In the genomic region with DNA sequence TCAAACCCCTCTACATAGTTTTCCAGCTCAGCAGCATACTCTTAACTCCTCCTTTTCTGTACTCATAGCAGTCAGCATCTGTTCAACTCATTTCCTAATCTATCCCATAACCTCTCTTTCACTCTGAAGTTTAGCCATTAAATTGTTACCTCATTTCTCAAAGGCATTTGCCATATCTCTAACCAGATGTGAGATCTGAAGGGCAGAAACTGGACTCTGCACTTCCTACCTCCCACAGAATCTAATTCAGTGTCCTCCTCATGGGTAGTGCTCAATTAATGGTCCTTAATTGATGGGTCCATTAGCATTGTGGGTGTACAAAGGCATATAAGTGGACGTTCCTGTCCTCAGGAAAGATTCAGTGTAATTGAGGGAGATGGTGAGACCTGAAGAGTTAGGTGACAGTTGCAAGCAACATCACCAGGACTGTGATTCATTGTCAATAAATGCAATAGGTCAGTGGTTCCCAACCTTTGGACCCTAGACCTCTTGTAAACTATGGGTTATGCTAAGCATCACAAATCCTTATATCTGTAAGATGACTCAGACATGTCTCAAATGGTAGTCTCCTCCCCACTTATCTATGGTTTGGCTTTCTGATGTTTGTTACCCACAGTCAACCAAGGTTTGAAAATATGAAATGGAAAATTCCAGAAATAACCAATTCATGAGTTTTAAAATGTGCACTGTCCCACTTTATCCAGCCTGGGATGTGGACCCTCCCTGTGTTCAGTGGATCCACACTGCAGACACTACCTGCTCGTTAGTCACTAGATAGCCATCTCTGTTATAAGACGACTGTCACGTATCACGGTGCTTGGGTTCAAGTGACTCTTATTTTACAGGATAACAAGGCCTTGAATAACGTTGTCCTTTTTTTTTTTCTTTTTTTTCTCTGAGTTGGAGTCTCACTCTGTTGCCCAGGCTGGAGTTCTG, we compare ENCODE assay signal across 17 cellular contexts. TPM values are rescaled to one million over a fixed set of nuclear protein-coding genes. Genes with fewer than 3 reads are reported as not detected.
DNase-seq lines count a peak whose midpoint lies in the region; ATAC-seq, FAIRE-seq and TF ChIP-seq lines count a peak whose summit lies in the region.
"Had no signal": no experiment of that assay in that cellular context is flagged by ENCODE, and none has a peak within 500 bp of the region (broad histone marks: within the 10 kb centered on the region; RNA-seq: fewer than 3 reads in every experiment).

No MANE protein-coding gene starts in this region.

- WGBS in A549 (ENCODE audit: missing lambda C conversion rate), result 2% methylated on average over 6 of the region's 6 CpGs
- WGBS in hepatocyte (ENCODE audit: low lambda C conversion rate, missing lambda C conversion rate), result 47% methylated on average over 6 of the region's 6 CpGs

- TF ChIP-seq CTCF in A549 (IDR thresholded peaks at IDR 0.05) (no peak), HFF-Myc (IDR thresholded peaks at IDR 0.05; ENCODE audit: low read depth, low read length, missing control alignments) (no peak), hepatocyte (IDR thresholded peaks at IDR 0.05; ENCODE audit: poor library complexity) (no peak)

- peak; percentile 78 to 85; a peak in 4 of 5 replicates for TF ChIP-seq EP300 in A549 (IDR thresholded peaks at IDR 0.05)

- H3K36me3 ChIP-seq in hepatocyte (replicated peaks; ENCODE audit: insufficient read depth, low read depth), result no peaks in the 10 kb centered on the region
- H3K36me3 ChIP-seq: ovary, upper lobe of right lung had no signal

- H3K27me3 ChIP-seq in hepatocyte, result no peaks in the 10 kb centered on the region
- H3K27me3 ChIP-seq: ovary had no signal

- peak in 1 of 2 experiments; percentile 23; a peak in 3 of 5 replicates for TF ChIP-seq RAD21 in A549 (conservative IDR thresholded peaks at IDR 0.05 in 1 of 2, IDR thresholded peaks at IDR 0.05 in 1 of 2)

- DNase-seq in A549 (ENCODE audit: low read depth in 1 of 2, low spot score in 1 of 2) (peak; percentile 88 to 94), HFF-Myc (ENCODE audit: extremely low read depth, low read depth) (peak; percentile 89), SW 1271 (lab: John Stamatoyannopoulos, UW) (peak; percentile 75 to 94), hepatocyte (ENCODE audit: low spot score) (peak; percentile 79), UCSD-AML1 (lab: John Stamatoyannopoulos, UW; ENCODE audit: unreplicated experiment) (no peak), OCI-M1 (lab: John Stamatoyannopoulos, UW) (no peak), islet precursor cell (no peak)
- DNase-seq: activated naive CD4-positive, alpha-beta T cell treated with anti-CD3 and anti-CD28 coated beads, Interleukin-2, amount 50 U/mL, for 16 hours; central memory CD4-positive, alpha-beta T cell; DMS 273 treated with DMSO at 0.1 percent for 48 hours; NCI-H146; NCI-H774; ovary; upper lobe of right lung had no signal

- FAIRE-seq in A549 (lab: Jason Lieb, UNC), result peak; percentile 99
- FAIRE-seq: A204.1 had no signal

- H3K9me2 ChIP-seq in hepatocyte (replicated peaks; ENCODE audit: insufficient read depth), result no peaks in the 10 kb centered on the region

- H3K4me3 ChIP-seq in A549 (no peak overlapping the region; the same call in 2 of the 3 replicates), HFF-Myc (replicated peaks; ENCODE audit: low read depth, low read length) (no peak overlapping the region), hepatocyte (no peak overlapping the region)
- H3K4me3 ChIP-seq: ovary, upper lobe of right lung had no signal

- no peaks in the 10 kb centered on the region for H3K79me2 ChIP-seq in hepatocyte

- H3K9me3 ChIP-seq in A549 (no peaks in the 10 kb centered on the region), hepatocyte (ENCODE audit: low read depth) (no peaks in the 10 kb centered on the region)
- H3K9me3 ChIP-seq: ovary, upper lobe of right lung had no signal

- peak; percentile 83 to 85 for ATAC-seq in A549
- no peak for ATAC-seq in HG03442 (IDR thresholded peaks at IDR 0.05; ENCODE audit: unreplicated experiment)
- ATAC-seq: upper lobe of right lung had no signal

- H3K27ac ChIP-seq in A549 (peak overlapping the region; percentile 83 to 93), hepatocyte (peak overlapping the region; percentile 73)
- H3K27ac ChIP-seq: epithelial cell of prostate, ovary, upper lobe of right lung had no signal

- H4K20me1 ChIP-seq in hepatocyte (ENCODE audit: insufficient read depth, poor library complexity, severe bottlenecking), result no peaks in the 10 kb centered on the region

- POLR2A ChIA-PET in A549 (lab: Yijun Ruan, JAX), result interaction anchor here (0.6 to 1.1 kb wide), 3 partner anchors 13 to 24 kb away, joined by 3 read pairs; no protein-coding TSS in a partner anchor

- H2AFZ ChIP-seq in hepatocyte, result no peak overlapping the region

- CTCF ChIA-PET in A549 (lab: Yijun Ruan, JAX), result interaction anchor here (1.0 to 15.4 kb wide), 9 partner anchors 8 to 86 kb away, joined by 3 to 274 read pairs (median 5); partner anchors contain the start of gene UACA

- H3K4me1 ChIP-seq in A549, result peaks cover 90% of the 10 kb centered on the region
- H3K4me1 ChIP-seq in hepatocyte (ENCODE audit: insufficient read depth), result peaks cover 19% of the 10 kb centered on the region
- H3K4me1 ChIP-seq: upper lobe of right lung had no signal

- no peak for TF ChIP-seq POLR2A in A549 (IDR thresholded peaks at IDR 0.05; ENCODE audit: low read length)

- peak overlapping the region; percentile 79 for H3K4me2 ChIP-seq in A549
- H3K4me2 ChIP-seq in hepatocyte, result peak overlapping the region; percentile 41

TF ChIP-seq in A549, 52 proteins besides CTCF, POLR2A, EP300 and RAD21 (continues in another document):
- TF ChIP-seq HOXA7 (CRISPR knock-in tag; IDR thresholded peaks at IDR 0.05), result no peak
- TF ChIP-seq RARB (CRISPR knock-in tag; IDR thresholded peaks at IDR 0.05), result 0 out of 2 replicates have a peak, but pooled peaks have one; percentile 28
- TF ChIP-seq RCOR1 (IDR thresholded peaks at IDR 0.05; ENCODE audit: low read depth, low read length), result no peak
- TF ChIP-seq, protein P1, sequence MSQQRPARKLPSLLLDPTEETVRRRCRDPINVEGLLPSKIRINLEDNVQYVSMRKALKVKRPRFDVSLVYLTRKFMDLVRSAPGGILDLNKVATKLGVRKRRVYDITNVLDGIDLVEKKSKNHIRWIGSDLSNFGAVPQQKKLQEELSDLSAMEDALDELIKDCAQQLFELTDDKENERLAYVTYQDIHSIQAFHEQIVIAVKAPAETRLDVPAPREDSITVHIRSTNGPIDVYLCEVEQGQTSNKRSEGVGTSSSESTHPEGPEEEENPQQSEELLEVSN (IDR thresholded peaks at IDR 0.05; ENCODE audit: borderline replicate concordance, low read depth), result peak; percentile 29; the same call in 1 of the 2 replicates
- TF ChIP-seq CEBPB (IDR thresholded peaks at IDR 0.05), result peak; percentile 17 to 89; a peak in 3 of 4 replicates
- peak; percentile 59 for TF ChIP-seq MAFK (IDR thresholded peaks at IDR 0.05; ENCODE audit: partially characterized antibody)
- TF ChIP-seq HOXB5 (CRISPR knock-in tag; IDR thresholded peaks at IDR 0.05), result 0 out of 2 replicates have a peak, but pooled peaks have one; percentile 19
- TF ChIP-seq, protein P2, sequence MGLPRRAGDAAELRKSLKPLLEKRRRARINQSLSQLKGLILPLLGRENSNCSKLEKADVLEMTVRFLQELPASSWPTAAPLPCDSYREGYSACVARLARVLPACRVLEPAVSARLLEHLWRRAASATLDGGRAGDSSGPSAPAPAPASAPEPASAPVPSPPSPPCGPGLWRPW (IDR thresholded peaks at IDR 0.05), result no peak
- peak; percentile 98 for TF ChIP-seq JUNB (IDR thresholded peaks at IDR 0.05)
- TF ChIP-seq FOXS1 (CRISPR knock-in tag; IDR thresholded peaks at IDR 0.05), result no peak
- TF ChIP-seq ESRRA (IDR thresholded peaks at IDR 0.05; ENCODE audit: borderline replicate concordance, low read length), result peak; percentile 90
- TF ChIP-seq GATA3 (IDR thresholded peaks at IDR 0.05; ENCODE audit: borderline replicate concordance), result peak; percentile 95
- peak; percentile 14; the same call in 1 of the 3 replicates for TF ChIP-seq SMC3 (IDR thresholded peaks at IDR 0.05)
- no peak for TF ChIP-seq HDAC2 (IDR thresholded peaks at IDR 0.05)
- TF ChIP-seq, protein P3, sequence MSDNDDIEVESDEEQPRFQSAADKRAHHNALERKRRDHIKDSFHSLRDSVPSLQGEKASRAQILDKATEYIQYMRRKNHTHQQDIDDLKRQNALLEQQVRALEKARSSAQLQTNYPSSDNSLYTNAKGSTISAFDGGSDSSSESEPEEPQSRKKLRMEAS (IDR thresholded peaks at IDR 0.05), result peak; percentile 76
- TF ChIP-seq ELK1 (IDR thresholded peaks at IDR 0.05; ENCODE audit: low read depth, low read length), result no peak
- TF ChIP-seq JUN (IDR thresholded peaks at IDR 0.05), result peak; percentile 90 to 95
- no peak for TF ChIP-seq BHLHE40 (IDR thresholded peaks at IDR 0.05; ENCODE audit: low read depth, low read length)
- TF ChIP-seq FOSL2 (IDR thresholded peaks at IDR 0.05), result peak; percentile 95
- peak; percentile 98 for TF ChIP-seq FOSL2 (CRISPR knock-in tag; IDR thresholded peaks at IDR 0.05)
- TF ChIP-seq, protein P4, sequence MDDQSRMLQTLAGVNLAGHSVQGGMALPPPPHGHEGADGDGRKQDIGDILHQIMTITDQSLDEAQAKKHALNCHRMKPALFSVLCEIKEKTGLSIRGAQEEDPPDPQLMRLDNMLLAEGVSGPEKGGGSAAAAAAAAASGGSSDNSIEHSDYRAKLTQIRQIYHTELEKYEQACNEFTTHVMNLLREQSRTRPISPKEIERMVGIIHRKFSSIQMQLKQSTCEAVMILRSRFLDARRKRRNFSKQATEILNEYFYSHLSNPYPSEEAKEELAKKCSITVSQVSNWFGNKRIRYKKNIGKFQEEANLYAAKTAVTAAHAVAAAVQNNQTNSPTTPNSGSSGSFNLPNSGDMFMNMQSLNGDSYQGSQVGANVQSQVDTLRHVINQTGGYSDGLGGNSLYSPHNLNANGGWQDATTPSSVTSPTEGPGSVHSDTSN (IDR thresholded peaks at IDR 0.05), result peak; percentile 78

RNA-seq across cellular contexts. Expression of gene UACA, which starts 25.0 kb away (rescaled TPM):
- 80.4 and 81.1 TPM in 2 replicates for polyA plus RNA-seq in A549 (2011; rRNA removed)
- 15.8 and 18.6 TPM in 2 replicates for polyA plus RNA-seq in A549 (2012; cell fraction: cytosol; rRNA removed)
- polyA plus RNA-seq in A549 (2012; cell fraction: nucleus; rRNA removed), result 46.7 and 59.5 TPM in 2 replicates
- 31.9 to 39.4 TPM (median 33.5 TPM) in 3 replicates for polyA plus RNA-seq in A549 (2017; fragmentation: RNase III; extraction: RNeasy Plus Mini Kit Qiagen cat#74134 plus additional on column Dnase treatment)
- 207 and 228 TPM in 2 replicates for polyA minus RNA-seq in A549 (2011; rRNA and poly(A)+ RNA removed)
- total RNA-seq in hepatocyte, result 46.4 and 46.7 TPM in 2 replicates
- 45.4 and 58.7 TPM in 2 replicates for polyA plus RNA-seq in hepatocyte

Comparison
In these comparisons a context has a peak if more than half of its experiments do, and no peak if none do; other contexts are left out.
1. DNase-seq: peak in A549 (2 of 2), HFF-Myc (single experiment), SW 1271 (2 of 2) and hepatocyte (single experiment); none in UCSD-AML1 (single experiment), OCI-M1 (single experiment) and islet precursor cell (single experiment).